ENCODE assay signal across 35 cellular contexts in the genomic region with DNA sequence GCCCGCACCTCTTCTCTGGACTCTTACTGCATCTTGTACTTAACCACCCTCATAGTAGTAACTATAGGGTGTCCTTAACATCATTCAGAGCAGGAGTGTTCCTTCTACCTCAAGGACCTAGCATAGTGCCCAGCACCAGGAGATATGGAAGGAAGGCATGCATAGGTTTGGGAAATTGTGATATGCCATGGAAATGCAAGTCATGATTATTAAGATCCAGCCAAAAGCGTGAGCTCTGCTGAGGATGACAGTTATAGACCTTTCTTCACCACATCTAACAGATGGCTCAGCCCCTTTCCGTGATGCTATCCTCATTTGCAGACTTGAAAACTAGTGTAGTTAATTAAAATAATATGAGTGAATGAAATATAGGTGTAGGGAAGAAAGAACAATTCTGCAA.
"Had no signal": no experiment of that assay in that cellular context is flagged by ENCODE, and none has a peak within 500 bp of the region (broad histone marks: within the 10 kb centered on the region; RNA-seq: fewer than 3 reads in every experiment).

No MANE protein-coding gene starts in this region.

- H3K9me3 Mint-ChIP-seq: activated B cell treated with CpG ODN at 0.5 μM for 24 hours; activated CD4-positive, alpha-beta memory T cell treated with anti-CD3 and anti-CD28 coated beads for 36 hours; activated CD4-positive, alpha-beta T cell treated with anti-CD3 and anti-CD28 coated beads, Interleukin-2, amount 10 ng/mL, durations not matched to agents 24 days and 14 days; activated CD8-positive, alpha-beta T cell treated with anti-CD3 and anti-CD28 coated beads for 36 hours; activated naive CD4-positive, alpha-beta T cell treated with anti-CD3 and anti-CD28 coated beads for 36 hours; activated naive CD4-positive, alpha-beta T cell treated with anti-CD3 and anti-CD28 coated beads, Interleukin-2, amount 50 U/mL, for 72 hours; activated naive CD8-positive, alpha-beta T cell treated with anti-CD3 and anti-CD28 coated beads for 36 hours; activated T-cell treated with anti-CD3 and anti-CD28 coated beads, Interleukin-2, amount 50 U/mL, for 24 hours; activated T-helper 1 cell treated with anti-CD3 and anti-CD28 coated beads, Interleukin-12 subunit alpha, Interleukin-12 subunit beta, Interleukin-2, Interleukin-4 antibody, amounts not matched to agents 30 ng/mL and 10 ng/mL and 1 ng/mL, durations not matched to agents 14 hours and 24 hours and 36 hours; activated T-helper 17 cell treated with anti-CD3 and anti-CD28 coated beads, Interleukin-2, amount 50 U/mL, for 72 hours; T-helper 1 cell treated with Interleukin-12 subunit alpha and Interleukin-12 subunit beta and Interleukin-4 antibody, amounts not matched to agents 30 μg/mL and 1 μg/mL, for 36 hours; T-helper 2 cell treated with Interferon-gamma antibody and Interleukin-4, amounts not matched to agents 5 μg/mL and 100 μg/mL, for 36 hours had no signal

- H3K27me3 ChIP-seq: adrenal gland, body of pancreas, brain microvascular endothelial cell, breast epithelium had no signal

- H3K27ac Mint-ChIP-seq: activated B cell treated with CpG ODN at 0.5 μM for 24 hours; activated CD4-positive, alpha-beta memory T cell treated with anti-CD3 and anti-CD28 coated beads for 36 hours; activated CD4-positive, alpha-beta T cell treated with anti-CD3 and anti-CD28 coated beads, Interleukin-2, amount 10 ng/mL, durations not matched to agents 24 days and 14 days; activated CD8-positive, alpha-beta T cell treated with anti-CD3 and anti-CD28 coated beads for 36 hours; activated naive CD4-positive, alpha-beta T cell treated with anti-CD3 and anti-CD28 coated beads for 36 hours; activated naive CD4-positive, alpha-beta T cell treated with anti-CD3 and anti-CD28 coated beads, Interleukin-2, amount 50 U/mL, for 72 hours; activated naive CD8-positive, alpha-beta T cell treated with anti-CD3 and anti-CD28 coated beads for 36 hours; activated T-cell treated with anti-CD3 and anti-CD28 coated beads, Interleukin-2, amount 50 U/mL, for 24 hours; activated T-cell treated with anti-CD3 and anti-CD28 coated beads, Interleukin-2, amount 50 U/mL, for 72 hours; activated T-helper 1 cell treated with anti-CD3 and anti-CD28 coated beads, Interleukin-12 subunit alpha, Interleukin-12 subunit beta, Interleukin-2, Interleukin-4 antibody, amounts not matched to agents 30 ng/mL and 10 ng/mL and 1 ng/mL, durations not matched to agents 14 hours and 24 hours and 36 hours; activated T-helper 17 cell treated with anti-CD3 and anti-CD28 coated beads, Interleukin-2, amount 50 U/mL, for 72 hours; T-helper 1 cell treated with Interleukin-12 subunit alpha and Interleukin-12 subunit beta and Interleukin-4 antibody, amounts not matched to agents 30 μg/mL and 1 μg/mL, for 36 hours; T-helper 2 cell treated with Interferon-gamma antibody and Interleukin-4, amounts not matched to agents 5 μg/mL and 100 μg/mL, for 36 hours had no signal

- ATAC-seq: activated CD8-positive, alpha-beta T cell treated with anti-CD3 and anti-CD28 coated beads for 36 hours; activated naive CD4-positive, alpha-beta T cell treated with anti-CD3 and anti-CD28 coated beads, Interleukin-2, amount 50 U/mL, for 72 hours; activated T-cell treated with anti-CD3 and anti-CD28 coated beads, Interleukin-2, amount 50 U/mL, for 72 hours; activated T-helper 17 cell treated with anti-CD3 and anti-CD28 coated beads, Interleukin-2, amount 50 U/mL, for 72 hours; body of pancreas had no signal

- H3K4me1 ChIP-seq: adrenal gland, body of pancreas, breast epithelium had no signal

- FAIRE-seq: astrocyte, TTC549 had no signal

- H3K9me3 ChIP-seq: adrenal gland, body of pancreas, breast epithelium had no signal

- H3K36me3 Mint-ChIP-seq: activated CD4-positive, alpha-beta memory T cell treated with anti-CD3 and anti-CD28 coated beads for 36 hours; activated naive CD4-positive, alpha-beta T cell treated with anti-CD3 and anti-CD28 coated beads, Interleukin-2, amount 50 U/mL, for 72 hours; activated naive CD8-positive, alpha-beta T cell treated with anti-CD3 and anti-CD28 coated beads for 36 hours had no signal

- H3K4me3 Mint-ChIP-seq: activated B cell treated with CpG ODN at 0.5 μM for 24 hours; activated CD4-positive, alpha-beta memory T cell treated with anti-CD3 and anti-CD28 coated beads for 36 hours; activated CD4-positive, alpha-beta T cell treated with anti-CD3 and anti-CD28 coated beads, Interleukin-2, amount 10 ng/mL, durations not matched to agents 24 days and 14 days; activated CD8-positive, alpha-beta T cell treated with anti-CD3 and anti-CD28 coated beads for 36 hours; activated naive CD4-positive, alpha-beta T cell treated with anti-CD3 and anti-CD28 coated beads for 36 hours; activated naive CD8-positive, alpha-beta T cell treated with anti-CD3 and anti-CD28 coated beads for 36 hours; activated T-cell treated with anti-CD3 and anti-CD28 coated beads, Interleukin-2, amount 50 U/mL, for 24 hours; activated T-cell treated with anti-CD3 and anti-CD28 coated beads, Interleukin-2, amount 50 U/mL, for 72 hours; activated T-helper 1 cell treated with anti-CD3 and anti-CD28 coated beads, Interleukin-12 subunit alpha, Interleukin-12 subunit beta, Interleukin-2, Interleukin-4 antibody, amounts not matched to agents 30 ng/mL and 10 ng/mL and 1 ng/mL, durations not matched to agents 14 hours and 24 hours and 36 hours; activated T-helper 17 cell treated with anti-CD3 and anti-CD28 coated beads, Interleukin-2, amount 50 U/mL, for 72 hours; T-helper 1 cell treated with Interleukin-12 subunit alpha and Interleukin-12 subunit beta and Interleukin-4 antibody, amounts not matched to agents 30 μg/mL and 1 μg/mL, for 36 hours; T-helper 2 cell treated with Interferon-gamma antibody and Interleukin-4, amounts not matched to agents 5 μg/mL and 100 μg/mL, for 36 hours had no signal

- H3K4me3 ChIP-seq: adrenal gland, body of pancreas, breast epithelium had no signal

- H3K27ac ChIP-seq: adrenal gland, body of pancreas, brain microvascular endothelial cell, breast epithelium, VCaP had no signal

- H3K27me3 Mint-ChIP-seq: activated B cell treated with CpG ODN at 0.5 μM for 24 hours; activated CD4-positive, alpha-beta memory T cell treated with anti-CD3 and anti-CD28 coated beads for 36 hours; activated CD4-positive, alpha-beta T cell treated with anti-CD3 and anti-CD28 coated beads, Interleukin-2, amount 10 ng/mL, durations not matched to agents 24 days and 14 days; activated CD8-positive, alpha-beta T cell treated with anti-CD3 and anti-CD28 coated beads for 36 hours; activated naive CD8-positive, alpha-beta T cell treated with anti-CD3 and anti-CD28 coated beads for 36 hours; activated T-cell treated with anti-CD3 and anti-CD28 coated beads, Interleukin-2, amount 50 U/mL, for 24 hours had no signal

- H3K4me1 Mint-ChIP-seq: activated B cell treated with CpG ODN at 0.5 μM for 24 hours; activated CD4-positive, alpha-beta T cell treated with anti-CD3 and anti-CD28 coated beads, Interleukin-2, amount 10 ng/mL, durations not matched to agents 24 days and 14 days; activated naive CD8-positive, alpha-beta T cell treated with anti-CD3 and anti-CD28 coated beads for 36 hours; activated T-helper 17 cell treated with anti-CD3 and anti-CD28 coated beads, Interleukin-2, amount 50 U/mL, for 72 hours had no signal

- DNase-seq: activated B cell treated with CpG ODN at 0.5 μM for 24 hours; activated CD4-positive, alpha-beta memory T cell treated with anti-CD3 and anti-CD28 coated beads for 36 hours; activated CD4-positive, alpha-beta T cell treated with anti-CD3 and anti-CD28 coated beads for 4 hours; activated CD4-positive, alpha-beta T cell treated with anti-CD3 and anti-CD28 coated beads, Interleukin-2, amount 10 ng/mL, durations not matched to agents 24 days and 14 days; activated CD4-positive, alpha-beta T cell treated with anti-CD3 and anti-CD28 coated beads, Interleukin-2, amount 50 U/mL, for 1 hour; activated CD4-positive, alpha-beta T cell treated with anti-CD3 and anti-CD28 coated beads, Interleukin-2, amount 50 U/mL, for 4 hours; activated CD4-positive, CD25-positive, alpha-beta regulatory T cell treated with anti-CD3 and anti-CD28 coated beads, Interleukin-2, amount 50 U/mL, for 72 hours; activated CD8-positive, alpha-beta memory T cell treated with anti-CD3 and anti-CD28 coated beads, Interleukin-2, amount 50 U/mL, for 48 hours; activated CD8-positive, alpha-beta T cell treated with anti-CD3 and anti-CD28 coated beads for 36 hours; activated effector memory CD4-positive, alpha-beta T cell treated with anti-CD3 and anti-CD28 coated beads, Interleukin-2, amount 50 U/mL, for 16 hours; activated gamma-delta T cell treated with Interleukin-2 at 50 U/mL for 16 hours; activated naive CD4-positive, alpha-beta T cell; activated naive CD4-positive, alpha-beta T cell treated with anti-CD3 and anti-CD28 coated beads for 36 hours; activated naive CD4-positive, alpha-beta T cell treated with anti-CD3 and anti-CD28 coated beads, Interleukin-2, amount 50 U/mL, for 16 hours; activated naive CD8-positive, alpha-beta T cell treated with anti-CD3 and anti-CD28 coated beads for 36 hours; activated T-cell treated with anti-CD3 and anti-CD28 coated beads, Interleukin-2, amount 50 U/mL, for 24 hours; activated T-cell treated with anti-CD3 and anti-CD28 coated beads, Interleukin-2, amount 50 U/mL, for 72 hours; adrenal gland; amniotic stem cell; aorta; body of pancreas; brain microvascular endothelial cell; central memory CD4-positive, alpha-beta T cell; T-helper 1 cell; T-helper 2 cell; T-helper 9 cell had no signal

- H3K36me3 ChIP-seq: adrenal gland, brain microvascular endothelial cell, breast epithelium had no signal
